29 cellular contexts compared by ENCODE assay signal in genomic region chr2:72139471-72139870, GRCh38. TPM values are rescaled to one million over a fixed set of nuclear protein-coding genes. Genes with fewer than 3 reads are reported as not detected.
DNase-seq lines count a peak whose midpoint lies in the region; ATAC-seq and TF ChIP-seq lines count a peak whose summit lies in the region.
"Had no signal": no experiment of that assay in that cellular context is flagged by ENCODE, and none has a peak within 500 bp of the region (broad histone marks: within the 10 kb centered on the region; RNA-seq: fewer than 3 reads in every experiment).

No MANE protein-coding gene starts in this region.

- CTCF ChIA-PET in PC-9 (lab: Charles Lee) = no interaction called here

- H4K20me1 ChIP-seq in PC-9 (ENCODE audit: insufficient read depth) = no peaks in the 10 kb centered on the region; the same call in 1 of the 2 replicates

- intact Hi-C loops in PC-9 (cut with micrococcal nuclease; ENCODE audit: unreplicated experiment) (loop anchor here (1.0 to 5.0 kb wide), 5 partner anchors 142 to 532 kb away; no protein-coding TSS in a partner anchor), left colon (cut with DNase I, micrococcal nuclease) (no loop called here), spleen (cut with DNase I; ENCODE audit: low total_unique reads) (no loop called here)

- H3K4me2 ChIP-seq in PC-9 = peak overlapping the region; percentile 75

- TF ChIP-seq POLR2A in spleen (IDR thresholded peaks at IDR 0.05) = no peak

- peaks cover 34% of the 10 kb centered on the region for H3K4me1 ChIP-seq in PC-9 (replicated peaks; ENCODE audit: insufficient read depth)
- H3K4me1 ChIP-seq in spleen = peaks cover 6 to 56% (median 37%) of the 10 kb centered on the region in 6 donors

- H3K27ac ChIP-seq in PC-9 (peak overlapping the region; percentile 40), spleen (no peak overlapping the region)
- H3K27ac ChIP-seq: cardiac muscle cell, gastroesophageal sphincter, left lung had no signal

- TF ChIP-seq CTCF in PC-9 (conservative IDR thresholded peaks at IDR 0.05) (no peak), spleen (IDR thresholded peaks at IDR 0.05 in 8 of 11, conservative IDR thresholded peaks at IDR 0.05 in 3 of 11) (no peak)

- H3F3A ChIP-seq in PC-9 (ENCODE audit: insufficient read depth, low read depth) = peaks cover 33% of the 10 kb centered on the region

- 87 to 95% (median 88%) methylated on average over 5 to 8 of the region's 8 CpGs for WGBS in spleen, 5 donors

- ATAC-seq in left colon (no peak), GM18873 (IDR thresholded peaks at IDR 0.05; ENCODE audit: low FRiP score, unreplicated experiment) (no peak), GM19455 (IDR thresholded peaks at IDR 0.05; ENCODE audit: unreplicated experiment) (no peak)
- ATAC-seq: activated naive CD4-positive, alpha-beta T cell treated with anti-CD3 and anti-CD28 coated beads, Interleukin-2, amount 50 U/mL, for 72 hours; gastroesophageal sphincter; HepG2; left lung; naive thymus-derived CD4-positive, alpha-beta T cell; stimulated activated effector memory CD8-positive, alpha-beta T cell treated with anti-CD3 and anti-CD28 coated beads, Interleukin-12 subunit alpha, Interleukin-12 subunit beta, amount 100 ng/mL, for 72 hours had no signal

- H3K4me3 ChIP-seq in H7 (ENCODE audit: insufficient read depth, low read depth, low read length) (no peak overlapping the region), PC-9 (no peak overlapping the region; the same call in 1 of the 2 replicates), spleen (no peak overlapping the region)
- H3K4me3 ChIP-seq: cardiac muscle cell, gastroesophageal sphincter, left lung had no signal

- H3K9me2 ChIP-seq in PC-9 (ENCODE audit: insufficient read depth) = no peaks in the 10 kb centered on the region

- peaks cover 47% of the 10 kb centered on the region for H3K27me3 ChIP-seq in H7 (ENCODE audit: control insufficient read depth, insufficient read depth, low read length)
- no peaks in the 10 kb centered on the region for H3K27me3 ChIP-seq in PC-9 (ENCODE audit: insufficient read depth, low read depth)
- H3K27me3 ChIP-seq in spleen (replicated peaks in 1 of 7) = peaks cover 0 to 51% (median 23%) of the 10 kb centered on the region in 7 donors

- H2AFZ ChIP-seq in PC-9 = no peak overlapping the region

- H3K36me3 ChIP-seq in H7 (replicated peaks; ENCODE audit: control insufficient read depth, insufficient read depth, low read length) (no peaks in the 10 kb centered on the region), PC-9 (ENCODE audit: low read depth) (no peaks in the 10 kb centered on the region), spleen (no peaks in the 10 kb centered on the region)
- H3K36me3 ChIP-seq: cardiac muscle cell, gastroesophageal sphincter, left lung had no signal

- BruUV-seq in PC-9 (replicated peaks; lab: Mats Ljungman, UMichigan) = no TSS peak

- DNase-seq in H7 (peak; percentile 45), PC-9 (no peak), left colon (peak; percentile 3 to 18), spleen (peak; percentile 66), activated gamma-delta T cell treated with Interleukin-2 at 50 U/mL for 16 hours (no peak), HuH-7.5 (ENCODE audit: low spot score) (no peak)
- DNase-seq: activated CD4-positive, alpha-beta T cell treated with anti-CD3 and anti-CD28 coated beads, Interleukin-2, amount 10 ng/mL, durations not matched to agents 7 days and 5 days; anterior cingulate cortex; dermis blood vessel endothelial cell; DND-41; hypothalamus; immature natural killer cell; midbrain; naive thymus-derived CD4-positive, alpha-beta T cell; NCI-H146; NCI-H446; NCI-H82; nucleus accumbens; stimulated activated CD4-positive, alpha-beta T cell treated with anti-CD3 and anti-CD28 coated beads, Interleukin-12 subunit alpha, Interleukin-12 subunit beta, amount 100 ng/mL, for 4 hours; stimulated activated CD4-positive, alpha-beta T cell treated with anti-CD3 and anti-CD28 coated beads, Interleukin-4, amount 100 ng/mL, for 1 hour had no signal

- no peaks in the 10 kb centered on the region for H3K79me2 ChIP-seq in PC-9 (ENCODE audit: low read depth)

- POLR2A ChIA-PET in PC-9 (lab: Charles Lee; ENCODE audit: unreplicated experiment) = no interaction called here

- H3K9me3 ChIP-seq in PC-9 (ENCODE audit: insufficient read depth, low read depth) = no peaks in the 10 kb centered on the region
- no peaks in the 10 kb centered on the region for H3K9me3 ChIP-seq in spleen
- H3K9me3 ChIP-seq: Caco-2, gastroesophageal sphincter, left lung had no signal

RNA-seq across cellular contexts. Expression of gene CYP26B1, which starts 8.2 kb away (rescaled TPM):
- 1.1 and 1.3 TPM in 2 replicates for total RNA-seq in H7 (2014; rRNA removed; shearing (Covaris generic))
- total RNA-seq in PC-9 (2021) (0.55 and 1.3 TPM in 2 replicates), left colon (1 to 10 TPM; 1.6 to 2.1 TPM), spleen (10 to 100 TPM in 3 of 7 donors, 1 to 10 TPM in 4; 2.3 to 11.4 (median 6.7) TPM)
- 1 to 10 TPM in 2 of 3 donors, under 1 TPM in 1; 0.87 to 2.1 (median 1.5) TPM for polyA plus RNA-seq in spleen
- total RNA-seq: activated CD4-positive, alpha-beta T cell treated with anti-CD3 and anti-CD28 coated beads, Interleukin-2, amount 10 ng/mL, durations not matched to agents 7 days and 5 days; naive thymus-derived CD4-positive, alpha-beta T cell had no signal
- polyA plus RNA-seq: immature natural killer cell; naive thymus-derived CD4-positive, alpha-beta T cell had no signal

Comparison
In these comparisons a context has a peak if more than half of its experiments do, and no peak if none do; other contexts are left out.
1. DNase-seq: peak in H7 (single experiment), left colon (2 of 2) and spleen (single experiment); none in PC-9 (0 of 2), activated gamma-delta T cell treated with Interleukin-2 at 50 U/mL for 16 hours (single experiment) and HuH-7.5 (single experiment).